In genomic region chr4:11507920-11508319, GRCh38 we compare ENCODE assay signal across 21 cellular contexts.
A peak's percentile ranks its signal among the peaks of the same experiment; 100 is the strongest.
DNase-seq lines count a peak whose midpoint lies in the region; ATAC-seq and TF ChIP-seq lines count a peak whose summit lies in the region.
"Had no signal": no experiment of that assay in that cellular context is flagged by ENCODE, and none has a peak within 500 bp of the region (broad histone marks: within the 10 kb centered on the region; RNA-seq: fewer than 3 reads in every experiment).

No MANE protein-coding gene starts in this region.

- H4K20me1 ChIP-seq in HCT116 (ENCODE audit: insufficient read depth) = no peaks in the 10 kb centered on the region
- H4K20me1 ChIP-seq: BLaER1 treated with 17β-estradiol and CSF1 and Interleukin-3, amounts not matched to agents 10 nM and 100 nM had no signal

- TF ChIP-seq CTCF in HCT116 (IDR thresholded peaks at IDR 0.05 in 2 of 3, conservative IDR thresholded peaks at IDR 0.05 in 1 of 3; ENCODE audit: borderline replicate concordance in 1 of 3, insufficient read depth in 1 of 3, low read depth in 2 of 3, low read length in 2 of 3) (no peak), colonic mucosa (IDR thresholded peaks at IDR 0.05) (no peak), upper lobe of right lung (IDR thresholded peaks at IDR 0.05) (no peak)

- RAD21 ChIA-PET in HCT116 (lab: Charles Lee; ENCODE audit: low non-redundant PET in 1 of 2, low total read pairs in 2 of 2, uncharacterized antibody in 2 of 2, unreplicated experiment in 2 of 2) = no interaction called here

- no TSS peak for BruUV-seq in HCT116 (replicated peaks; lab: Mats Ljungman, UMichigan)

- ATAC-seq in HCT116 = no peak
- ATAC-seq in upper lobe of right lung = no peak
- ATAC-seq: CD8-positive, alpha-beta T cell; Panc1 had no signal

- no peak for TF ChIP-seq POLR2A in HCT116 (IDR thresholded peaks at IDR 0.05; ENCODE audit: borderline replicate concordance, extremely low read depth, insufficient read depth, insufficient read length)

- H3K9me3 Mint-ChIP-seq in T-helper 2 cell treated with Interferon-gamma antibody and Interleukin-4, amounts not matched to agents 5 μg/mL and 100 μg/mL, for 36 hours = peaks cover 4% of the 10 kb centered on the region
- H3K9me3 Mint-ChIP-seq: CD8-positive, alpha-beta T cell had no signal

- H3K27me3 ChIP-seq in HCT116 (ENCODE audit: insufficient read depth, low read length) (no peaks in the 10 kb centered on the region), colonic mucosa (no peaks in the 10 kb centered on the region), upper lobe of right lung (no peaks in the 10 kb centered on the region)
- H3K27me3 ChIP-seq: BLaER1 treated with 17β-estradiol and CSF1 and Interleukin-3, amounts not matched to agents 10 nM and 100 nM; MG63; SJSA1 had no signal

- H3K4me1 Mint-ChIP-seq in T-helper 2 cell treated with Interferon-gamma antibody and Interleukin-4, amounts not matched to agents 5 μg/mL and 100 μg/mL, for 36 hours (ENCODE audit: low read depth) = peaks cover 26% of the 10 kb centered on the region

- H3K27ac Mint-ChIP-seq in T-helper 2 cell treated with Interferon-gamma antibody and Interleukin-4, amounts not matched to agents 5 μg/mL and 100 μg/mL, for 36 hours = no peak overlapping the region
- H3K27ac Mint-ChIP-seq: CD8-positive, alpha-beta T cell; HFFc6 had no signal

- no peak for TF ChIP-seq RAD21 in HCT116 (IDR thresholded peaks at IDR 0.05; ENCODE audit: low read depth)

- H3K9ac ChIP-seq in HCT116 (ENCODE audit: low read length) (no peak overlapping the region), colonic mucosa (ENCODE audit: low read depth in 2 of 2, low read length in 2 of 2) (no peak overlapping the region)
- H3K9ac ChIP-seq: BLaER1 treated with 17β-estradiol and CSF1 and Interleukin-3, amounts not matched to agents 10 nM and 100 nM had no signal

- H3K36me3 ChIP-seq in HCT116 (ENCODE audit: control insufficient read depth in 1 of 2, insufficient read depth in 2 of 2, low read length in 2 of 2) (peaks cover 0 to 21% of the 10 kb centered on the region in 2 experiments; a peak in 1 of 4 replicates), colonic mucosa (no peaks in the 10 kb centered on the region), upper lobe of right lung (no peaks in the 10 kb centered on the region)
- H3K36me3 ChIP-seq: BLaER1 treated with 17β-estradiol and CSF1 and Interleukin-3, amounts not matched to agents 10 nM and 100 nM; MG63; SJSA1 had no signal

- CTCF ChIA-PET in HCT116 (lab: Charles Lee) = no interaction called here

- no peak overlapping the region for H3K4me3 Mint-ChIP-seq in T-helper 2 cell treated with Interferon-gamma antibody and Interleukin-4, amounts not matched to agents 5 μg/mL and 100 μg/mL, for 36 hours
- H3K4me3 Mint-ChIP-seq: CD8-positive, alpha-beta T cell; HFFc6 had no signal

- H3K4me3 ChIP-seq in HCT116 (replicated peaks in 1 of 2; ENCODE audit: low read depth in 1 of 2, low read length in 2 of 2) (no peak overlapping the region), colonic mucosa (no peak overlapping the region), upper lobe of right lung (no peak overlapping the region)
- H3K4me3 ChIP-seq: BLaER1 treated with 17β-estradiol and CSF1 and Interleukin-3, amounts not matched to agents 10 nM and 100 nM; MG63; SJSA1 had no signal

- DNase-seq in NCI-H2029 (lab: John Stamatoyannopoulos, UW) = peak; percentile 11
- no peak for DNase-seq in NCI-H2029 treated with DMSO at 0.1 percent for 48 hours (lab: John Stamatoyannopoulos, UW)
- no peak for DNase-seq in HCT116 (ENCODE audit: low read depth, low spot score)
- peak; percentile 41 for DNase-seq in colonic mucosa
- peak; percentile 36 to 92 for DNase-seq in lung microvascular endothelial cell (ENCODE audit: low read depth in 2 of 2)
- DNase-seq in T-helper 2 cell treated with Interferon-gamma antibody and Interleukin-4, amounts not matched to agents 5 μg/mL and 100 μg/mL, for 36 hours (ENCODE audit: low spot score) = no peak
- no peak for DNase-seq in NCI-H2227 treated with DMSO at 0.1 percent for 48 hours (lab: John Stamatoyannopoulos, UW)
- no peak for DNase-seq in upper lobe of right lung
- DNase-seq: 8988T; CD8-positive, alpha-beta T cell; EL; GF-D8; HFFc6; Kasumi-1; MG63; NCI-H1417; NCI-H187; NK-92 treated with Interleukin-12 subunit alpha and Interleukin-12 subunit beta, amount 100 ng/mL, for 24 hours had no signal

- H3K27me3 Mint-ChIP-seq in T-helper 2 cell treated with Interferon-gamma antibody and Interleukin-4, amounts not matched to agents 5 μg/mL and 100 μg/mL, for 36 hours (ENCODE audit: low read depth) = no peaks in the 10 kb centered on the region

- peaks cover 3% of the 10 kb centered on the region for H3K36me3 Mint-ChIP-seq in T-helper 2 cell treated with Interferon-gamma antibody and Interleukin-4, amounts not matched to agents 5 μg/mL and 100 μg/mL, for 36 hours (ENCODE audit: low read depth)
- H3K36me3 Mint-ChIP-seq: CD8-positive, alpha-beta T cell had no signal

- no peaks in the 10 kb centered on the region for H3K9me2 ChIP-seq in HCT116 (ENCODE audit: insufficient read depth)

- intact Hi-C loops in HCT116 (cut with micrococcal nuclease) = no loop called here
- intact Hi-C loops in colonic mucosa (cut with DNase I) = loop anchor here (10.0 kb wide), 1 partner anchor 117 kb away; no protein-coding TSS in a partner anchor
- intact Hi-C loops in upper lobe of right lung (cut with DNase I) = no loop called here

- peak overlapping the region; percentile 88 for H3K27ac ChIP-seq in HCT116 (ENCODE audit: low read depth, low read length)
- no peak overlapping the region for H3K27ac ChIP-seq in colonic mucosa
- H3K27ac ChIP-seq in upper lobe of right lung = no peak overlapping the region
- H3K27ac ChIP-seq: BLaER1 treated with 17β-estradiol and CSF1 and Interleukin-3, amounts not matched to agents 10 nM and 100 nM; SJSA1 had no signal

- no peaks in the 10 kb centered on the region for H3K79me2 ChIP-seq in HCT116 (ENCODE audit: insufficient read depth, low read length)

- H3K4me2 ChIP-seq in HCT116 (ENCODE audit: low read length) = no peak overlapping the region
- H3K4me2 ChIP-seq: BLaER1 treated with 17β-estradiol and CSF1 and Interleukin-3, amounts not matched to agents 10 nM and 100 nM had no signal

- peaks cover 0 to 6% of the 10 kb centered on the region in 2 experiments; a peak in 1 of 4 replicates for H3K9me3 ChIP-seq in HCT116 (ENCODE audit: control insufficient read depth in 1 of 2, insufficient read depth in 1 of 2, low read depth in 1 of 2, low read length in 2 of 2)
- H3K9me3 ChIP-seq in colonic mucosa = no peaks in the 10 kb centered on the region
- no peaks in the 10 kb centered on the region for H3K9me3 ChIP-seq in upper lobe of right lung
- H3K9me3 ChIP-seq: BLaER1 treated with 17β-estradiol and CSF1 and Interleukin-3, amounts not matched to agents 10 nM and 100 nM; MG63; SJSA1 had no signal

- peaks cover 63 to 77% of the 10 kb centered on the region in 2 experiments for H3K4me1 ChIP-seq in HCT116 (ENCODE audit: control insufficient read depth in 1 of 2, insufficient read depth in 2 of 2, low read length in 2 of 2)
- H3K4me1 ChIP-seq in colonic mucosa = no peaks in the 10 kb centered on the region
- H3K4me1 ChIP-seq in upper lobe of right lung = no peaks in the 10 kb centered on the region
- H3K4me1 ChIP-seq: SJSA1 had no signal

- no peak overlapping the region for H2AFZ ChIP-seq in HCT116 (ENCODE audit: low read depth, low read length, poor library complexity, severe bottlenecking)

- POLR2A ChIA-PET in HCT116 (lab: Charles Lee) = interaction anchor here (0.9 to 4.3 kb wide), 4 partner anchors 10 to 125 kb away, joined by 3 to 41 read pairs (median 6); no protein-coding TSS in a partner anchor

TF ChIP-seq in HCT116, 20 proteins besides CTCF, POLR2A, EP300 and RAD21:
- TF ChIP-seq JUND (IDR thresholded peaks at IDR 0.05) = no peak
- TF ChIP-seq TCF7L2 (IDR thresholded peaks at IDR 0.05; ENCODE audit: borderline replicate concordance, extremely low read depth, insufficient read depth, insufficient read length) = peak; percentile 10

Comparison
In these comparisons a context has a peak if more than half of its experiments do, and no peak if none do; other contexts are left out.
1. DNase-seq: peak in NCI-H2029 (single experiment), colonic mucosa (single experiment) and lung microvascular endothelial cell (2 of 2); none in NCI-H2029 treated with DMSO at 0.1 percent for 48 hours (single experiment), HCT116 (single experiment), T-helper 2 cell treated with Interferon-gamma antibody and Interleukin-4, amounts not matched to agents 5 μg/mL and 100 μg/mL, for 36 hours (single experiment), NCI-H2227 treated with DMSO at 0.1 percent for 48 hours (single experiment) and upper lobe of right lung (single experiment).